24 cellular contexts compared by ENCODE assay signal in the genomic region with DNA sequence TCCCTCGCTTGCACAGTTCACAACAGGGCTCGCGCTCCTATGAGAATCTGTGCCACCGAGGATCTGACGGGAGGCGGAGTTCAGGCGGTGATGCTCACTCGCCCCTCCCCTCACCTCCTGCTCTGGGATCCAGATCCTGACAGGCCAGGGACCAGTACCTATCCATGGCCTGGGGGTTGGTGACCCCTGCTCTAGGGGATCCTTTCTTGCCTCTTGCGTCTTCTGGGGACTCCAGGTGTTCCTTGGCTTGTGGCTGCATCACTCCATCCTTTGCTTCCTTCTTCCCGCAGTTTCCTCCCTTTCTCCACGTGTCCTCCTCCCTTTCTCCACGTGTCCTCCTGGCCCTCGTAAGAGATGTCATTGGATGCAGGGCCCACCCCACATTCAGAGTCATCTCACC. TPM values are rescaled to one million over a fixed set of nuclear protein-coding genes. Genes with fewer than 3 reads are reported as not detected.
DNase-seq lines count a peak whose midpoint lies in the region; ATAC-seq and TF ChIP-seq lines count a peak whose summit lies in the region.
"Had no signal": no experiment of that assay in that cellular context is flagged by ENCODE, and none has a peak within 500 bp of the region (broad histone marks: within the 10 kb centered on the region; RNA-seq: fewer than 3 reads in every experiment).

No MANE protein-coding gene starts in this region.

- DNase-seq in cardiac septum (ENCODE audit: low spot score), result peak; percentile 35
- DNase-seq in Right ventricle myocardium superior, result no peak
- DNase-seq in left lobe of liver (ENCODE audit: low spot score), result peak; percentile 29
- DNase-seq in stomach, result peak; percentile 17
- DNase-seq in NCI-H2171 (lab: John Stamatoyannopoulos, UW), result no peak
- DNase-seq in foreskin melanocyte, result no peak
- no peak for DNase-seq in retina
- DNase-seq: BE2C; CD4-positive, CD25-positive, alpha-beta regulatory T cell; DMS79; KBM-7; MM.1S; NCI-H1092; NCI-H1436; NCI-H2029; NCI-H226; NCI-H510A treated with DMSO at 0.1 percent for 48 hours; NCI-H748 treated with DMSO at 0.1 percent for 48 hours; RPMI8226 had no signal

- no peak overlapping the region for H3K27ac ChIP-seq in stomach
- H3K27ac ChIP-seq: A549, PC-9, SJSA1 had no signal

- intact Hi-C loops in cardiac septum (cut with DNase I), result no loop called here
- intact Hi-C loops in Right ventricle myocardium superior (cut with DNase I), result no loop called here
- intact Hi-C loops in stomach (cut with DNase I; ENCODE audit: low total_unique reads), result no loop called here

- H3K36me3 ChIP-seq in stomach, result peaks cover 62 to 100% (median 99%) of the 10 kb centered on the region in 4 donors
- H3K36me3 ChIP-seq: BE2C, SJSA1 had no signal

- peaks cover 0 to 4% (median 0%) of the 10 kb centered on the region in 4 donors for H3K4me1 ChIP-seq in stomach
- H3K4me1 ChIP-seq: SJSA1 had no signal

- TF ChIP-seq POLR2A in stomach (IDR thresholded peaks at IDR 0.05), result no peak

- H3K4me3 ChIP-seq in stomach, result no peak overlapping the region
- H3K4me3 ChIP-seq: A549, PC-9, SJSA1 had no signal

- ATAC-seq in Right ventricle myocardium superior (ENCODE audit: poor library complexity) (no peak), left lobe of liver (no peak)
- ATAC-seq: A549 had no signal

- WGBS in stomach, 5 donors, result 96 to 99% (median 98%) methylated on average over 12 to 13 of the region's 13 CpGs

- H3K27me3 ChIP-seq in stomach, result no peaks in the 10 kb centered on the region
- H3K27me3 ChIP-seq: BE2C, SJSA1 had no signal

- no peak for TF ChIP-seq CTCF in stomach (IDR thresholded peaks at IDR 0.05)

- TF ChIP-seq EP300 in stomach (IDR thresholded peaks at IDR 0.05), result no peak

- no peaks in the 10 kb centered on the region for H3K9me3 ChIP-seq in stomach
- H3K9me3 ChIP-seq: A549, BE2C, SJSA1 had no signal

RNA-seq across cellular contexts. Expression of a gene that starts 30.6 kb away (rescaled TPM):
- not detected for total RNA-seq in cardiac septum
- not detected for total RNA-seq in Right ventricle myocardium superior
- not detected for total RNA-seq in left lobe of liver
- total RNA-seq in stomach, result 1 to 10 TPM in 1 of 5 donors, not detected in 4; 4.8 TPM
- under 1 TPM in 1 of 3 donors, not detected in 2; 0.10 TPM for polyA plus RNA-seq in stomach
- total RNA-seq: CD4-positive, CD25-positive, alpha-beta regulatory T cell; H1; HT1080; PC-9; SJSA1 had no signal
- polyA plus RNA-seq: A549; CD4-positive, CD25-positive, alpha-beta regulatory T cell; H1 had no signal

RNA-seq across cellular contexts. Expression of a gene that starts 41.4 kb away (rescaled TPM):
- not detected for total RNA-seq in cardiac septum
- total RNA-seq in Right ventricle myocardium superior, result not detected
- 0.25 TPM for total RNA-seq in left lobe of liver
- total RNA-seq in stomach, result 1 to 10 TPM in 1 of 5 donors, not detected in 4; 5.5 TPM
- under 1 TPM in 1 of 3 donors, not detected in 2; 0.15 TPM for polyA plus RNA-seq in stomach
- total RNA-seq: H1, HT1080, PC-9, SJSA1 had no signal
- polyA plus RNA-seq: A549; CD4-positive, CD25-positive, alpha-beta regulatory T cell; H1 had no signal

RNA-seq across cellular contexts. Expression of a gene that starts 43.4 kb away (rescaled TPM):
- 22.0 TPM for total RNA-seq in cardiac septum
- 18.5 TPM for total RNA-seq in Right ventricle myocardium superior
- total RNA-seq in left lobe of liver, result 39.7 TPM
- total RNA-seq in stomach, result 100 to 1,000 TPM in 3 of 5 donors, 10 to 100 TPM in 2; 49.0 to 320 (median 104) TPM
- polyA plus RNA-seq in stomach, result 10 to 100 TPM; 28.0 to 74.9 (median 29.4) TPM

RNA-seq across cellular contexts. Expression of a gene that starts 48.2 kb away (rescaled TPM):
- total RNA-seq in cardiac septum, result 31.2 TPM
- 48.5 TPM for total RNA-seq in Right ventricle myocardium superior
- 136 TPM for total RNA-seq in left lobe of liver
- total RNA-seq in stomach, result 10 to 100 TPM; 11.2 to 58.8 (median 17.9) TPM
- 10 to 100 TPM in 2 of 3 donors, 1 to 10 TPM in 1; 3.5 to 13.2 (median 11.2) TPM for polyA plus RNA-seq in stomach

RNA-seq across cellular contexts. Expression of a gene that starts 51.8 kb away (rescaled TPM):
- total RNA-seq in cardiac septum (not detected), Right ventricle myocardium superior (not detected), left lobe of liver (0.30 TPM), stomach (not detected)
- under 1 TPM in 1 of 3 donors, not detected in 2; 0.55 TPM for polyA plus RNA-seq in stomach
- total RNA-seq: H1, HT1080, PC-9, SJSA1 had no signal
- polyA plus RNA-seq: A549; CD4-positive, CD25-positive, alpha-beta regulatory T cell had no signal

Comparison
In these comparisons a context has a peak if more than half of its experiments do, and no peak if none do; other contexts are left out.
1. DNase-seq: peak in cardiac septum (single experiment), left lobe of liver (single experiment) and stomach (single experiment); none in Right ventricle myocardium superior (single experiment), NCI-H2171 (single experiment), foreskin melanocyte (single experiment) and retina (single experiment).